Comparison of ENCODE assay signal across 35 cellular contexts in the genomic region with DNA sequence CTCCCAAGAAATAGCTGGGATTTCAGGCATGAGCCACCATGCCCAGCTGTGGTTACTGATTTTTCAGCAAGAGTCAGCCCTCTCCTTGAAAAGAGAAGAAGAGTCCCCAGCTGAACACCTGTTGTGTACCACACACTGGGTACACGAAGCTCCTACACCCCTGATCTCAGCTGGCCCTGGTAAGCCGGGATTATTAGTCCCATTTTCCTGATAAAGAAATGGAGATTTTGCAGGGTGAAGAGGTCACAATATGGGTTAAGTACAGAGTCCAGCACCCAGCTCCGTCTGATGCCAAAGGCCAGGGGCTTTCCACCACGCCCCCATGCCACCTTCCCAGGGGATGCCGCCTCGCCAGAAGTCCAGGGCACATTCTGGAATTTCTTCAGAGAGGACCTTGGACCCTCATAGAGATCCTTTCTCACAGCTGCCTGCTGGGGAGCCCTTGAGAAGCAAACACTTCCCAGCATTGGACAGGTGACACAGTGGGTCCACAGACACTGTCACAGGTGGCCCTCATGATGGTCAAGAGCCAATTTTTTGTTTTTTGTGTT.
"Had no signal": no experiment of that assay in that cellular context is flagged by ENCODE, and none has a peak within 500 bp of the region (broad histone marks: within the 10 kb centered on the region; RNA-seq: fewer than 3 reads in every experiment).

No MANE protein-coding gene starts in this region.

- H3K27me3 ChIP-seq: cardiac muscle cell had no signal

- DNase-seq: activated CD4-positive, alpha-beta memory T cell treated with anti-CD3 and anti-CD28 coated beads, Interleukin-2, amount 10 ng/mL, durations not matched to agents 7 days and 5 days; activated CD4-positive, alpha-beta T cell treated with anti-CD3 and anti-CD28 coated beads for 1 hour; activated CD4-positive, alpha-beta T cell treated with anti-CD3 and anti-CD28 coated beads for 48 hours; activated CD4-positive, CD25-positive, alpha-beta regulatory T cell; activated CD8-positive, alpha-beta memory T cell treated with anti-CD3 and anti-CD28 coated beads for 24 hours; activated CD8-positive, alpha-beta memory T cell treated with anti-CD3 and anti-CD28 coated beads, Interleukin-2, amount 10 ng/mL, durations not matched to agents 7 days and 5 days; activated CD8-positive, alpha-beta memory T cell treated with anti-CD3 and anti-CD28 coated beads, Interleukin-2, amount 50 U/mL, for 48 hours; activated effector memory CD4-positive, alpha-beta T cell treated with anti-CD3 and anti-CD28 coated beads, Interleukin-2, amount 50 U/mL, for 16 hours; activated naive CD4-positive, alpha-beta T cell; activated naive CD4-positive, alpha-beta T cell treated with anti-CD3 and anti-CD28 coated beads, Interleukin-2, amount 50 U/mL, for 16 hours; activated naive CD8-positive, alpha-beta T cell treated with anti-CD3 and anti-CD28 coated beads for 36 hours; activated T-cell treated with anti-CD3 and anti-CD28 coated beads, Interleukin-2, amount 50 U/mL, for 48 hours; amygdala; Karpas-422; KBM-7; MM.1S; MV-4-11; NCI-H1092; NCI-H1436 treated with DMSO at 0.1 percent for 48 hours; NCI-H1694 treated with DMSO at 0.1 percent for 48 hours; NCI-H2029; NCI-H345; NCI-H524 treated with DMSO at 0.1 percent for 48 hours; OCI-M1; RPMI8226; SIG-M5; SW 1271; T-helper 1 cell; T-helper 2 cell; T-helper 9 cell; WERI-Rb-1 had no signal

- H3K4me1 ChIP-seq: ascending aorta had no signal

- H3K27ac Mint-ChIP-seq: activated CD4-positive, alpha-beta memory T cell treated with anti-CD3 and anti-CD28 coated beads, Interleukin-2, amount 10 ng/mL, durations not matched to agents 7 days and 5 days; activated CD8-positive, alpha-beta memory T cell treated with anti-CD3 and anti-CD28 coated beads, Interleukin-2, amount 10 ng/mL, durations not matched to agents 7 days and 5 days; activated naive CD8-positive, alpha-beta T cell treated with anti-CD3 and anti-CD28 coated beads for 36 hours had no signal

- H3K9me3 Mint-ChIP-seq: activated CD4-positive, alpha-beta memory T cell treated with anti-CD3 and anti-CD28 coated beads, Interleukin-2, amount 10 ng/mL, durations not matched to agents 7 days and 5 days; activated naive CD8-positive, alpha-beta T cell treated with anti-CD3 and anti-CD28 coated beads for 36 hours; central memory CD8-positive, alpha-beta T cell had no signal

- H3K36me3 ChIP-seq: ascending aorta, cardiac muscle cell, WERI-Rb-1 had no signal

- H3K9me3 ChIP-seq: ascending aorta had no signal

- H3K4me3 ChIP-seq: ascending aorta, cardiac muscle cell had no signal

- H3K4me1 Mint-ChIP-seq: activated naive CD8-positive, alpha-beta T cell treated with anti-CD3 and anti-CD28 coated beads for 36 hours; central memory CD8-positive, alpha-beta T cell had no signal

- ATAC-seq: activated CD8-positive, alpha-beta memory T cell treated with anti-CD3 and anti-CD28 coated beads, Interleukin-2, amount 10 ng/mL, durations not matched to agents 7 days and 5 days; Panc1 had no signal

- H3K4me3 Mint-ChIP-seq: activated CD4-positive, alpha-beta memory T cell treated with anti-CD3 and anti-CD28 coated beads, Interleukin-2, amount 10 ng/mL, durations not matched to agents 7 days and 5 days; activated CD8-positive, alpha-beta memory T cell treated with anti-CD3 and anti-CD28 coated beads, Interleukin-2, amount 10 ng/mL, durations not matched to agents 7 days and 5 days; activated naive CD8-positive, alpha-beta T cell treated with anti-CD3 and anti-CD28 coated beads for 36 hours; central memory CD8-positive, alpha-beta T cell had no signal

- H3K27ac ChIP-seq: ascending aorta, cardiac muscle cell, WERI-Rb-1 had no signal
